In genomic region chr7:128904381-128905197, GRCh38 we compare ENCODE assay signal across 9 cellular contexts. TPM values are rescaled to one million over a fixed set of nuclear protein-coding genes. Genes with fewer than 3 reads are reported as not detected.
DNase-seq lines count a peak whose midpoint lies in the region; ATAC-seq and TF ChIP-seq lines count a peak whose summit lies in the region.
"Had no signal": no experiment of that assay in that cellular context is flagged by ENCODE, and none has a peak within 500 bp of the region (broad histone marks: within the 10 kb centered on the region; RNA-seq: fewer than 3 reads in every experiment).

No MANE protein-coding gene starts in this region.

- ATAC-seq in esophagus mucosa (peak; percentile 17), natural killer cell (peak; percentile 64 to 88 (median 87))

- no peaks in the 10 kb centered on the region for H3K79me2 ChIP-seq in SK-N-SH (ENCODE audit: insufficient read depth)

- POLR2A ChIA-PET in SK-N-SH (lab: Yijun Ruan, JAX) = no interaction called here

- no peaks in the 10 kb centered on the region for H3K9me3 ChIP-seq in BE2C
- 0 out of 2 replicates have a peak, but pooled peaks cover under 1% of the 10 kb centered on the region for H3K9me3 ChIP-seq in SK-N-SH

- TF ChIP-seq RAD21 in SK-N-SH (IDR thresholded peaks at IDR 0.05; ENCODE audit: low read length) = peak; percentile 79

- 0 out of 2 replicates have a peak overlapping the region, but pooled peaks have one; percentile 2 for H3K4me3 ChIP-seq in BE2C (ENCODE audit: low read depth, low read length)
- no peak overlapping the region for H3K4me3 ChIP-seq in LNCaP clone FGC (ENCODE audit: low read depth, low read length)
- no peak overlapping the region for H3K4me3 ChIP-seq in SK-N-SH (ENCODE audit: low read depth in 2 of 2, low read length in 1 of 2)
- H3K4me3 ChIP-seq: SJCRH30 had no signal

- H3K36me3 Mint-ChIP-seq in natural killer cell = no peaks in the 10 kb centered on the region
- H3K36me3 Mint-ChIP-seq in activated T-helper 2 cell treated with anti-CD3 and anti-CD28 coated beads, Interferon-gamma antibody, Interleukin-2, Interleukin-4, amounts not matched to agents 10 μg/mL and 5 μg/mL and 100 μg/mL, durations not matched to agents 14 hours and 24 hours and 36 hours (ENCODE audit: low read depth) = no peaks in the 10 kb centered on the region

- 37% methylated on average over 8 of the region's 8 CpGs for WGBS in SK-N-SH (ENCODE audit: low lambda C conversion rate)

- H3K9me3 Mint-ChIP-seq in natural killer cell = no peaks in the 10 kb centered on the region
- H3K9me3 Mint-ChIP-seq in activated T-helper 2 cell treated with anti-CD3 and anti-CD28 coated beads, Interferon-gamma antibody, Interleukin-2, Interleukin-4, amounts not matched to agents 10 μg/mL and 5 μg/mL and 100 μg/mL, durations not matched to agents 14 hours and 24 hours and 36 hours = peaks cover 5% of the 10 kb centered on the region

- no peak overlapping the region for H2AFZ ChIP-seq in SK-N-SH (ENCODE audit: low read depth)

- no peaks in the 10 kb centered on the region for H4K20me1 ChIP-seq in SK-N-SH (ENCODE audit: insufficient read depth)

- H3K4me1 ChIP-seq in BE2C (peaks cover 6% of the 10 kb centered on the region), SK-N-SH (ENCODE audit: control insufficient read depth in 1 of 2, insufficient read depth in 2 of 2, low read depth in 1 of 2, low read length in 1 of 2) (peaks cover 0 to 6% of the 10 kb centered on the region in 2 experiments; a peak in 1 of 4 replicates)

- no peak overlapping the region for H3K9ac ChIP-seq in SK-N-SH

- peaks cover 24 to 39% of the 10 kb centered on the region in 2 donors for H3K27me3 Mint-ChIP-seq in natural killer cell (ENCODE audit: low read depth in 2 of 2)
- H3K27me3 Mint-ChIP-seq in activated T-helper 2 cell treated with anti-CD3 and anti-CD28 coated beads, Interferon-gamma antibody, Interleukin-2, Interleukin-4, amounts not matched to agents 10 μg/mL and 5 μg/mL and 100 μg/mL, durations not matched to agents 14 hours and 24 hours and 36 hours (ENCODE audit: low read depth) = peaks cover 24% of the 10 kb centered on the region

- no peak for DNase-seq in BE2C
- DNase-seq in LNCaP clone FGC (ENCODE audit: low read depth) = peak; percentile 21
- peak; percentile 87 for DNase-seq in SK-N-SH
- no peak for DNase-seq in natural killer cell
- DNase-seq in activated T-helper 2 cell treated with anti-CD3 and anti-CD28 coated beads, Interferon-gamma antibody, Interleukin-2, Interleukin-4, amounts not matched to agents 10 μg/mL and 5 μg/mL and 100 μg/mL, durations not matched to agents 14 hours and 24 hours and 36 hours (ENCODE audit: low spot score) = no peak
- no peak for DNase-seq in middle frontal gyrus (ENCODE audit: extremely low spot score, low spot score)

- no peaks in the 10 kb centered on the region for H3K4me1 Mint-ChIP-seq in natural killer cell
- no peaks in the 10 kb centered on the region for H3K4me1 Mint-ChIP-seq in activated T-helper 2 cell treated with anti-CD3 and anti-CD28 coated beads, Interferon-gamma antibody, Interleukin-2, Interleukin-4, amounts not matched to agents 10 μg/mL and 5 μg/mL and 100 μg/mL, durations not matched to agents 14 hours and 24 hours and 36 hours (ENCODE audit: low read depth)

- H3K27me3 ChIP-seq in BE2C (no peaks in the 10 kb centered on the region), SK-N-SH (ENCODE audit: insufficient read depth) (0 out of 2 replicates have a peak, but pooled peaks cover 8% of the 10 kb centered on the region)
- H3K27me3 ChIP-seq: SJCRH30 had no signal

- no peak overlapping the region for H3K4me2 ChIP-seq in SK-N-SH

- no peak overlapping the region for H3K4me3 Mint-ChIP-seq in natural killer cell
- no peak overlapping the region for H3K4me3 Mint-ChIP-seq in activated T-helper 2 cell treated with anti-CD3 and anti-CD28 coated beads, Interferon-gamma antibody, Interleukin-2, Interleukin-4, amounts not matched to agents 10 μg/mL and 5 μg/mL and 100 μg/mL, durations not matched to agents 14 hours and 24 hours and 36 hours (ENCODE audit: low read depth)

- no peak for TF ChIP-seq EP300 in SK-N-SH (IDR thresholded peaks at IDR 0.05; ENCODE audit: borderline replicate concordance in 1 of 2, low read depth in 1 of 2, low read length in 1 of 2)

- intact Hi-C loops in natural killer cell (cut with micrococcal nuclease) = loop anchor here (1.0 kb wide), 1 partner anchor 187 kb away; no protein-coding TSS in a partner anchor
- intact Hi-C loops in activated T-helper 2 cell treated with anti-CD3 and anti-CD28 coated beads, Interferon-gamma antibody, Interleukin-2, Interleukin-4, amounts not matched to agents 10 μg/mL and 5 μg/mL and 100 μg/mL, durations not matched to agents 14 hours and 24 hours and 36 hours (cut with micrococcal nuclease) = loop anchor here (1.0 to 10.0 kb wide), 3 partner anchors 59 to 310 kb away; no protein-coding TSS in a partner anchor

- no peak overlapping the region for H3K27ac ChIP-seq in SK-N-SH (ENCODE audit: low read depth in 2 of 2, low read length in 1 of 2)
- H3K27ac ChIP-seq: SJCRH30 had no signal

- no peaks in the 10 kb centered on the region for H3K9me2 ChIP-seq in SK-N-SH

- TF ChIP-seq CTCF in BE2C (IDR thresholded peaks at IDR 0.05; ENCODE audit: low read depth, low read length) (peak; percentile 73), GM12873 (IDR thresholded peaks at IDR 0.05; ENCODE audit: insufficient read depth, low read depth, low read length, missing control alignments) (peak; percentile 72), LNCaP clone FGC (IDR thresholded peaks at IDR 0.05; ENCODE audit: control insufficient read depth, extremely low read depth, insufficient read depth) (peak; percentile 74), SK-N-SH (IDR thresholded peaks at IDR 0.05) (peak; percentile 74), natural killer cell (IDR thresholded peaks at IDR 0.05) (peak; percentile 60)

- no peak overlapping the region for H3K27ac Mint-ChIP-seq in natural killer cell
- no peak overlapping the region for H3K27ac Mint-ChIP-seq in activated T-helper 2 cell treated with anti-CD3 and anti-CD28 coated beads, Interferon-gamma antibody, Interleukin-2, Interleukin-4, amounts not matched to agents 10 μg/mL and 5 μg/mL and 100 μg/mL, durations not matched to agents 14 hours and 24 hours and 36 hours

- no peaks in the 10 kb centered on the region for H3K36me3 ChIP-seq in BE2C
- no peaks in the 10 kb centered on the region for H3K36me3 ChIP-seq in SK-N-SH (replicated peaks in 1 of 2; ENCODE audit: control insufficient read depth in 1 of 2, insufficient read depth in 2 of 2, low read length in 1 of 2)
- H3K36me3 ChIP-seq: SJCRH30 had no signal

- CTCF ChIA-PET in SK-N-SH (lab: Yijun Ruan, JAX) = interaction anchor here (0.8 to 9.2 kb wide), 21 partner anchors 10 to 557 kb away, joined by 3 to 137 read pairs (median 4); no protein-coding TSS in a partner anchor

- H3F3A ChIP-seq in SK-N-SH (replicated peaks; ENCODE audit: insufficient read depth) = no peaks in the 10 kb centered on the region

TF ChIP-seq in SK-N-SH, 30 proteins besides CTCF, POLR2A, EP300 and RAD21 (continues in another document):
- TF ChIP-seq ELF1 (IDR thresholded peaks at IDR 0.05) = no peak
- peak; percentile 52; the same call in 1 of the 2 replicates for TF ChIP-seq MXI1 (IDR thresholded peaks at IDR 0.05; ENCODE audit: low read depth, low read length)
- TF ChIP-seq, protein P1, sequence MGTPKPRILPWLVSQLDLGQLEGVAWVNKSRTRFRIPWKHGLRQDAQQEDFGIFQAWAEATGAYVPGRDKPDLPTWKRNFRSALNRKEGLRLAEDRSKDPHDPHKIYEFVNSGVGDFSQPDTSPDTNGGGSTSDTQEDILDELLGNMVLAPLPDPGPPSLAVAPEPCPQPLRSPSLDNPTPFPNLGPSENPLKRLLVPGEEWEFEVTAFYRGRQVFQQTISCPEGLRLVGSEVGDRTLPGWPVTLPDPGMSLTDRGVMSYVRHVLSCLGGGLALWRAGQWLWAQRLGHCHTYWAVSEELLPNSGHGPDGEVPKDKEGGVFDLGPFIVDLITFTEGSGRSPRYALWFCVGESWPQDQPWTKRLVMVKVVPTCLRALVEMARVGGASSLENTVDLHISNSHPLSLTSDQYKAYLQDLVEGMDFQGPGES (IDR thresholded peaks at IDR 0.05; ENCODE audit: low read depth, low read length) = no peak
- TF ChIP-seq SMC3 (IDR thresholded peaks at IDR 0.05; ENCODE audit: low read depth, low read length) = peak; percentile 86

RNA-seq across cellular contexts. Expression of gene KCP, which starts 5.9 kb away (rescaled TPM):
- polyA plus RNA-seq in BE2C (2012; ENCODE audit: insufficient read depth, insufficient read length, low read depth) = 5.7 TPM
- not detected in 2 replicates for polyA plus RNA-seq in SK-N-SH (2012; rRNA removed)
- polyA plus RNA-seq in SK-N-SH (2012; cell fraction: cytosol; rRNA removed) = 0.01 TPM in 1 of 2 replicates, not detected in the other
- polyA plus RNA-seq in SK-N-SH (2012; cell fraction: nucleus; rRNA removed) = 0.08 and 0.11 TPM in 2 replicates
- total RNA-seq in esophagus mucosa (1.8 TPM), natural killer cell (under 1 TPM in 2 of 3 donors, not detected in 1; 0.49 to 0.95 TPM)
- total RNA-seq in activated T-helper 2 cell treated with anti-CD3 and anti-CD28 coated beads, Interferon-gamma antibody, Interleukin-2, Interleukin-4, amounts not matched to agents 10 μg/mL and 5 μg/mL and 100 μg/mL, durations not matched to agents 14 hours and 24 hours and 36 hours = not detected in 2 replicates

RNA-seq across cellular contexts. Expression of gene IRF5, which starts 33.1 kb away (rescaled TPM):
- polyA plus RNA-seq in BE2C (2012; ENCODE audit: insufficient read depth, insufficient read length, low read depth) = 1.1 TPM
- 0.62 and 1.0 TPM in 2 replicates for polyA plus RNA-seq in SK-N-SH (2012; rRNA removed)
- polyA plus RNA-seq in SK-N-SH (2012; cell fraction: cytosol; rRNA removed) = 0.22 and 0.41 TPM in 2 replicates
- polyA plus RNA-seq in SK-N-SH (2012; cell fraction: nucleus; rRNA removed) = 4.6 and 5.5 TPM in 2 replicates
- total RNA-seq in esophagus mucosa (15.7 TPM), natural killer cell (10 to 100 TPM; 13.0 to 20.2 (median 19.5) TPM)
- 25.0 and 26.0 TPM in 2 replicates for total RNA-seq in activated T-helper 2 cell treated with anti-CD3 and anti-CD28 coated beads, Interferon-gamma antibody, Interleukin-2, Interleukin-4, amounts not matched to agents 10 μg/mL and 5 μg/mL and 100 μg/mL, durations not matched to agents 14 hours and 24 hours and 36 hours

RNA-seq across cellular contexts. Expression of gene ATP6V1F, which starts 41.9 kb away (rescaled TPM):
- 748 TPM for polyA plus RNA-seq in BE2C (2012; ENCODE audit: insufficient read depth, insufficient read length, low read depth)
- 437 and 495 TPM in 2 replicates for polyA plus RNA-seq in SK-N-SH (2012; rRNA removed)
- 349 and 422 TPM in 2 replicates for polyA plus RNA-seq in SK-N-SH (2012; cell fraction: cytosol; rRNA removed)
- polyA plus RNA-seq in SK-N-SH (2012; cell fraction: nucleus; rRNA removed) = 110 and 142 TPM in 2 replicates
- total RNA-seq in esophagus mucosa = 193 TPM
- 10 to 100 TPM; 82.9 to 98.0 (median 94.3) TPM for total RNA-seq in natural killer cell
- total RNA-seq in activated T-helper 2 cell treated with anti-CD3 and anti-CD28 coated beads, Interferon-gamma antibody, Interleukin-2, Interleukin-4, amounts not matched to agents 10 μg/mL and 5 μg/mL and 100 μg/mL, durations not matched to agents 14 hours and 24 hours and 36 hours = 123 and 132 TPM in 2 replicates

Comparison
In these comparisons a context has a peak if more than half of its experiments do, and no peak if none do; other contexts are left out.
1. DNase-seq: peak in LNCaP clone FGC (single experiment) and SK-N-SH (single experiment); none in BE2C (single experiment), natural killer cell (single experiment), activated T-helper 2 cell treated with anti-CD3 and anti-CD28 coated beads, Interferon-gamma antibody, Interleukin-2, Interleukin-4, amounts not matched to agents 10 μg/mL and 5 μg/mL and 100 μg/mL, durations not matched to agents 14 hours and 24 hours and 36 hours (single experiment) and middle frontal gyrus (single experiment).
2. Peak in every context shown above with its lines, with median percentiles within 50 percentile points of each other: CTCF ChIP-seq.